ENCODE assay signal across 8 cellular contexts in the genomic region with DNA sequence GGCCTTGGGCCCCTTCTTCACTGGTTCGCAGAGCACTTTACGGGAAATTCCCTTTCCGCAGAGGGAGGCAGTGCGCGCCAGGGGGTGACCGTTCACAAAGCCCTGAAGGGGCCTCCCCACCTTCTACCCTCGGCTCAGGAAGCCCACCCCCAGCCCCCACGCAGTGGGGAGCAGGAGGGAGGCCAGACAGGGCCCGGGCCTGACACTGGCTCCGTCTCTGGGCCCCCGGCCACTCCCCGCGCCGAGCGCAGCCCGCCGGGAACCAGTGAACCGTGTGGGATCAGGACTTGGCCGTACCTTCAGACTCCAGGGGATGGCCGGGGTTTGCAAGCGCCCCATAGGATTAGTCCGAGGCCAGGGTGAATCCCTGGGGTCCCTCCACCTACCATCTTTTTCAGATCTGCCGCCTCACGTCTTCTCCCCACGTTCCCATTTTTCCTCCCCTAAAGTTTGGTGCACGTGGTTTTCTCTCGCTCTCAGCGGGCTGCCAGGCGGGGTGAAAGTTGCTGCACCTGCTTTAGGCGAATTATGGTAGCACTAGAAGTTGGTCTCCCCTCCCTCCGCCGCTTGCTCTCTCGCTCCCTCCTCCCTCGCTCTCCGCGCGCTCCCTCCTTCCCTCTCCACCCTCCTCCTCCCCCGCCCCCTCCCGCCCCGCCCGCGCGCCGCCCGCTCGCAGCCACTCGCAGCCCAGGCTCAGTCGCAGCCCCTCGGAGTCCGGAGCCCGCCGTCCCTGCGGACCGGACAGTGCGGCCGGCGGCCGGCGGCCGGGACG. TPM values are rescaled to one million over a fixed set of nuclear protein-coding genes. Genes with fewer than 3 reads are reported as not detected.
DNase-seq lines count a peak whose midpoint lies in the region; ATAC-seq and TF ChIP-seq lines count a peak whose summit lies in the region.

A gene with protein sequence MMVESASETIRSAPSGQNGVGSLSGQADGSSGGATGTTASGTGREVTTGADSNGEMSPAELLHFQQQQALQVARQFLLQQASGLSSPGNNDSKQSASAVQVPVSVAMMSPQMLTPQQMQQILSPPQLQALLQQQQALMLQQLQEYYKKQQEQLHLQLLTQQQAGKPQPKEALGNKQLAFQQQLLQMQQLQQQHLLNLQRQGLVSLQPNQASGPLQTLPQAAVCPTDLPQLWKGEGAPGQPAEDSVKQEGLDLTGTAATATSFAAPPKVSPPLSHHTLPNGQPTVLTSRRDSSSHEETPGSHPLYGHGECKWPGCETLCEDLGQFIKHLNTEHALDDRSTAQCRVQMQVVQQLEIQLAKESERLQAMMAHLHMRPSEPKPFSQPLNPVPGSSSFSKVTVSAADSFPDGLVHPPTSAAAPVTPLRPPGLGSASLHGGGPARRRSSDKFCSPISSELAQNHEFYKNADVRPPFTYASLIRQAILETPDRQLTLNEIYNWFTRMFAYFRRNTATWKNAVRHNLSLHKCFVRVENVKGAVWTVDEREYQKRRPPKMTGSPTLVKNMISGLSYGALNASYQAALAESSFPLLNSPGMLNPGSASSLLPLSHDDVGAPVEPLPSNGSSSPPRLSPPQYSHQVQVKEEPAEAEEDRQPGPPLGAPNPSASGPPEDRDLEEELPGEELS (plus strand): TSS at position 679 of the 772 bp plus-strand sequence. CDS start 19,380 bp downstream, outside the sequence.

- TF ChIP-seq POLR2A in uterus (IDR thresholded peaks at IDR 0.05): peak in 1 of 2 donors; percentile 49

- peaks cover 0 to 3% of the 10 kb centered on the region in 2 donors for H3K36me3 ChIP-seq in psoas muscle (ENCODE audit: insufficient read depth in 1 of 2, low read depth in 1 of 2)
- no peaks in the 10 kb centered on the region for H3K36me3 ChIP-seq in uterus

- no peak for TF ChIP-seq CTCF in GM13977 (IDR thresholded peaks at IDR 0.05; ENCODE audit: extremely low read depth, insufficient read depth, missing control alignments)
- TF ChIP-seq CTCF in psoas muscle (IDR thresholded peaks at IDR 0.05): no peak
- no peak for TF ChIP-seq CTCF in uterus (IDR thresholded peaks at IDR 0.05)

- WGBS in psoas muscle, 3 donors: 1 to 2% (median 1%) methylated on average over 36 to 61 of the region's 61 CpGs

- ATAC-seq in HG02852 (IDR thresholded peaks at IDR 0.05; ENCODE audit: unreplicated experiment): peak; percentile 76
- peak; percentile 92 for ATAC-seq in left ventricle myocardium superior
- peak; percentile 91 to 94 (median 93) for ATAC-seq in psoas muscle

- intact Hi-C loops in left ventricle myocardium superior (cut with micrococcal nuclease): no loop called here
- intact Hi-C loops in psoas muscle (cut with DNase I): no loop called here
- intact Hi-C loops in uterus (cut with DNase I; ENCODE audit: low total_unique reads): loop anchor here (5.0 kb wide), 1 partner anchor 39 kb away; no protein-coding TSS in a partner anchor

- peaks cover 23% of the 10 kb centered on the region for H3K4me1 ChIP-seq in psoas muscle
- H3K4me1 ChIP-seq in uterus: peaks cover 3 to 17% of the 10 kb centered on the region in 2 donors

- DNase-seq in GM13977 (ENCODE audit: low spot score) (peak; percentile 93), NCI-H146 (lab: John Stamatoyannopoulos, UW) (peak; percentile 97), T-helper 1 cell (peak; percentile 63 to 89 (median 74)), amniotic epithelial cell (ENCODE audit: low read depth) (peak; percentile 96), left ventricle myocardium superior (peak; percentile 91), psoas muscle (peak; percentile 89 to 95), uterus (peak; percentile 88 to 93)

- H3K27ac ChIP-seq in psoas muscle (peak within 1 kb of the TSS; percentile 79), uterus (peak within 1 kb of the TSS; percentile 85 to 90)

- H3K9me3 ChIP-seq in psoas muscle: no peaks in the 10 kb centered on the region
- no peaks in the 10 kb centered on the region for H3K9me3 ChIP-seq in uterus

- H3K4me3 ChIP-seq in psoas muscle (peak within 1 kb of the TSS; percentile 82), uterus (peak within 1 kb of the TSS; percentile 72 to 94)

- in situ Hi-C loops in GM13977 (cut with MboI; ENCODE audit: low pct_unique_long_range_greater_than_20kb, low sequenced_read_pairs, unreplicated experiment): no loop called here

- H3K27me3 ChIP-seq in psoas muscle (ENCODE audit: insufficient read depth in 3 of 3, low read length in 2 of 3): no peaks in the 10 kb centered on the region
- H3K27me3 ChIP-seq in uterus: no peaks in the 10 kb centered on the region

RNA-seq across cellular contexts. Expression of the gene that starts here (rescaled TPM):
- total RNA-seq in left ventricle myocardium superior: 16.8 TPM
- 10 to 100 TPM in 2 of 4 donors, 1 to 10 TPM in 2; 6.4 to 12.2 (median 9.9) TPM for total RNA-seq in psoas muscle
- polyA plus RNA-seq in psoas muscle: 1 to 10 TPM; 4.6 to 7.5 (median 5.9) TPM
- 10 to 100 TPM in 2 of 4 donors, 1 to 10 TPM in 2; 3.8 to 50.1 (median 9.4) TPM for total RNA-seq in uterus

Comparison
In these comparisons a context has a peak if more than half of its experiments do, and no peak if none do; other contexts are left out.
1. Peak in every context shown above with its lines: DNase-seq, ATAC-seq, H3K4me3 ChIP-seq and H3K27ac ChIP-seq.